Comparison of ENCODE assay signal across 7 cellular contexts in the genomic region with DNA sequence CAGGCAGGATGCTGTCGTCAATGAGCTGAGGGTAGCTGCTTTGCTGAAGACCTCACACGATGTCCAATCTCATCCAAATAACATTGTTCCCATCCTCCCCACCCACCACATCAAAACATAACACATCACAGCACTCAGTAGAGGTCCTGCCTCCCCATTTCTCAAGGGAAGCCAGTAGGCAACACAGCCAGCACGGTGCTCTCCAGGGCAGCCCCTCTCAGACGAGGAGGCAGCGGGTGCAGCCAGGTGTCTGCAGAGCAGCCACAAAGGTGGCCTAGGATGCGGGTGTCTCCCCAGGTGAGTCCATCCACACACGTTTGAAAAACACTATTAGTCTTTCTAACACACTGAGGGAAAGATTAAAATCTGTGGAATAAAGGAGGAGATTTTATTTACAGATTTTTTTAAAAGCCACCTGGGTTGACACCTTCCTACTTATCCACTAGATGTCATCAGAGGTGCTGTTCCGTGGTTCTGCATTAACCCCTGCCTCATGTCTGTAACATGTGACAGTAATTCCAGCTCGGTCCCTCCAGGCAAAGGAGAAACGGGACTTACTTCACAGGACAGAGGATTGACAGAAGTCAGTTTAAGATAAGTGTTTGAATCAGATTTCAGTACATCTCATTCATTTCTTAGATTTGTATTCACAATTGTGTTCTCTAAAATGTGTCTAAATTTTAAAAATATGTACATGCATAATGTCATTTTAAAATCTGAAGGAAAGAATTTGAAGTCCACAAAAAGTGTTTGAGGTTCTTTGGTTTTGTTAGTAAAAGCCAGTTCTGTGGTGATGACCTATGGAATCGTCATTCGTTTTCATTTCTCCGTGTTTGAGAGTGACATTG.
A peak's percentile ranks its signal among the peaks of the same experiment; 100 is the strongest.
DNase-seq lines count a peak whose midpoint lies in the region; ATAC-seq and TF ChIP-seq lines count a peak whose summit lies in the region.

No MANE protein-coding gene starts in this region.

- H3K4me2 ChIP-seq in Karpas-422 (ENCODE audit: low read depth, low read length, poor library complexity, severe bottlenecking), result no peak overlapping the region

- H3K27ac ChIP-seq in Karpas-422 (ENCODE audit: low read length) (no peak overlapping the region), RWPE1 (no peak overlapping the region), prostate gland (peak overlapping the region; percentile 2 to 68)

- no peaks in the 10 kb centered on the region for H4K20me1 ChIP-seq in Karpas-422 (ENCODE audit: insufficient read depth, low read depth, low read length)

- H3K9me2 ChIP-seq in Karpas-422 (replicated peaks; ENCODE audit: insufficient read depth, low read length), result no peaks in the 10 kb centered on the region

- CTCF ChIA-PET in RWPE1 (lab: Yijun Ruan, JAX), result interaction anchor here (0.7 to 1.2 kb wide), 3 partner anchors 155 to 177 kb away, joined by 3 read pairs; no protein-coding TSS in a partner anchor

- peak; percentile 72 for TF ChIP-seq CTCF in RWPE1 (conservative IDR thresholded peaks at IDR 0.05; ENCODE audit: low read depth)
- TF ChIP-seq CTCF in prostate gland (IDR thresholded peaks at IDR 0.05), result peak in 3 of 4 experiments; percentile 43 to 61 (median 43)

- H3K9ac ChIP-seq in Karpas-422 (ENCODE audit: low read length), result no peak overlapping the region

- H3K9me3 ChIP-seq in Karpas-422 (ENCODE audit: low read length) (no peaks in the 10 kb centered on the region), prostate gland (no peaks in the 10 kb centered on the region)

- no peak for TF ChIP-seq POLR2A in prostate gland (IDR thresholded peaks at IDR 0.05)

- ATAC-seq in GM21447 (IDR thresholded peaks at IDR 0.05; ENCODE audit: unreplicated experiment), result peak; percentile 67

- no peak overlapping the region for H3K4me3 ChIP-seq in Karpas-422 (ENCODE audit: low read length)
- H3K4me3 ChIP-seq in prostate gland, result no peak overlapping the region

- H3K36me3 ChIP-seq in Karpas-422 (ENCODE audit: insufficient read depth, low read length) (no peaks in the 10 kb centered on the region), prostate gland (no peaks in the 10 kb centered on the region)

- POLR2A ChIA-PET in RWPE1 (lab: Yijun Ruan, JAX; ENCODE audit: low non-redundant PET), result no interaction called here

- DNase-seq in GM03348 (ENCODE audit: low spot score) (peak; percentile 44), Karpas-422 (peak; percentile 56), RWPE1 (ENCODE audit: low spot score) (peak; percentile 79), fibroblast of gingiva (ENCODE audit: low read depth) (peak; percentile 36), prostate gland (ENCODE audit: low spot score) (no peak), occipital lobe (lab: John Stamatoyannopoulos, UW) (no peak)

- no peaks in the 10 kb centered on the region for H3K4me1 ChIP-seq in Karpas-422 (ENCODE audit: low read length)
- H3K4me1 ChIP-seq in prostate gland (replicated peaks), result peaks cover 19% of the 10 kb centered on the region

- 60% methylated on average over 13 of the region's 13 CpGs for WGBS in prostate gland

- intact Hi-C loops in prostate gland (cut with DNase I), result loop anchor here (5.0 kb wide), 1 partner anchor 164 kb away; no protein-coding TSS in a partner anchor

- H3K79me2 ChIP-seq in Karpas-422 (ENCODE audit: low read length), result no peaks in the 10 kb centered on the region

- H3K27me3 ChIP-seq in Karpas-422 (ENCODE audit: low read length) (no peaks in the 10 kb centered on the region), prostate gland (replicated peaks; ENCODE audit: insufficient read depth) (no peaks in the 10 kb centered on the region)

- H2AFZ ChIP-seq in Karpas-422 (ENCODE audit: low read length), result no peak overlapping the region

Comparison
In these comparisons a context has a peak if more than half of its experiments do, and no peak if none do; other contexts are left out.
1. DNase-seq: peak in GM03348 (single experiment), Karpas-422 (single experiment), RWPE1 (single experiment) and fibroblast of gingiva (single experiment); none in prostate gland (single experiment) and occipital lobe (single experiment).
2. H3K27ac ChIP-seq: peak in prostate gland (2 of 2); none in Karpas-422 (single experiment) and RWPE1 (single experiment).